In the genomic region with DNA sequence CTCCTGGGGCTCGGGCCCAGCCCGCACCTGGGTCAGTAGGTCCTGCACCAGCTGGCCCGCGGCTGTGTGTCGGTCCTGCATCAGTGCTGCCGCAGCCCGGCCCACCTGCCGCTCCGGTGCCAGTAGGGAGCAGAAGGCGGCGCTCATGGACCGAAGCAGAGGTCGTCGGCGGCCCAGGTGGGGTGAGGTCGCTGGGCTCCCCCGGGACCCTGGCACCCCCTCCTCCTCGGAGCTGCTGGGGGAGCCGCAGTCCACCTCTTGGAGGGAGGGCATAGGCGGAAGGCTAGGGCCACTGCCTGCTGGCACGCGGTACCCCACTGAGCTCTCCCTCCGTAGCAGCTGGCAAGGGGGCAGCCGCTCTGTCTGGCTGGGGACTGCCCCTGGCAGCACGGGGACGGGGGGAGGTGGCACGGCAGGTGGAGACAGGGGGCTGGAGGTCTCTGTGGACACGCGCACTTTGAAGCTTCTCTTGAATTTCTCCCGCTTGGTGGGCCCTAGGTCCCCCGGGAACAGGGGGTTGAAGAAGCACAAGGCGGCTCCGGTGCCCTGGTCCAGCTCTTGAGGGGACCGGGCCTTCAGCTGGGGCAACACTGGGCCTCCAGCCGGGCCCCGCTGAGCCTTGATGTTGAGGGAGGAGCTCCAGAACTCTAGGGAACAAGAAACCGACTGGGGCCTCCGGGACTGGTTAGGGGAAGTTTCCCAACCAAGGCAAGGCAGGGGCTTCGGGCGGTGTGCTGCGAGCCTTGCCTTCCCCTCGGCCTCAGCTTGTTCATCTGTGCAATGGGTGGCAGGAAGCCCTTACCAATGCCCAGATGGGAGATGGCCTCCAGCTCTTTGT, we compare ENCODE assay signal across 6 cellular contexts. TPM values are rescaled to one million over a fixed set of nuclear protein-coding genes. Genes with fewer than 3 reads are reported as not detected.
DNase-seq lines count a peak whose midpoint lies in the region; ATAC-seq and TF ChIP-seq lines count a peak whose summit lies in the region.

No MANE protein-coding gene starts in this region.

- H3K9me3 ChIP-seq in psoas muscle: no peaks in the 10 kb centered on the region

- peaks cover 31% of the 10 kb centered on the region for H3K4me1 ChIP-seq in psoas muscle

- peak overlapping the region; percentile 85 for H3K27ac Mint-ChIP-seq in central memory CD8-positive, alpha-beta T cell (ENCODE audit: low read depth)

- no peaks in the 10 kb centered on the region for H3K27me3 Mint-ChIP-seq in central memory CD8-positive, alpha-beta T cell

- no peak overlapping the region for H3K4me3 Mint-ChIP-seq in central memory CD8-positive, alpha-beta T cell

- peaks cover 15% of the 10 kb centered on the region for H3K36me3 Mint-ChIP-seq in central memory CD8-positive, alpha-beta T cell (ENCODE audit: insufficient read depth)

- TF ChIP-seq CTCF in psoas muscle (IDR thresholded peaks at IDR 0.05): no peak

- H3K27ac ChIP-seq in psoas muscle: peak overlapping the region; percentile 89

- H3K4me3 ChIP-seq in psoas muscle: peak overlapping the region; percentile 78

- WGBS in psoas muscle, 3 donors: 73 to 81% (median 75%) methylated on average over 36 to 42 of the region's 42 CpGs

- H3K4me1 Mint-ChIP-seq in central memory CD8-positive, alpha-beta T cell: peaks cover 18% of the 10 kb centered on the region

- H3K36me3 ChIP-seq in psoas muscle (ENCODE audit: insufficient read depth in 1 of 2, low read depth in 1 of 2): peaks cover 0 to 47% of the 10 kb centered on the region in 2 donors

- no peaks in the 10 kb centered on the region for H3K9me3 Mint-ChIP-seq in central memory CD8-positive, alpha-beta T cell

- no peak for ATAC-seq in central memory CD8-positive, alpha-beta T cell (replicated peaks; ENCODE audit: extremely low read depth, poor library complexity, severe bottlenecking)
- no peak for ATAC-seq in psoas muscle
- ATAC-seq in HG02610 (IDR thresholded peaks at IDR 0.05; ENCODE audit: unreplicated experiment): no peak

- no peaks in the 10 kb centered on the region for H3K27me3 ChIP-seq in psoas muscle (ENCODE audit: insufficient read depth in 3 of 3, low read length in 2 of 3)

- peak; percentile 15 for DNase-seq in NCI-H524 treated with DMSO at 0.1 percent for 48 hours (lab: John Stamatoyannopoulos, UW)
- no peak for DNase-seq in central memory CD8-positive, alpha-beta T cell (ENCODE audit: low spot score in 2 of 2)
- peak in 1 of 2 donors; percentile 56 for DNase-seq in psoas muscle
- DNase-seq in NCI-H510A treated with DMSO at 0.1 percent for 48 hours (lab: John Stamatoyannopoulos, UW): no peak
- no peak for DNase-seq in RPMI8226

- intact Hi-C loops in psoas muscle (cut with DNase I): no loop called here

RNA-seq across cellular contexts. Expression of gene RIN1, which starts 1.4 kb away (rescaled TPM):
- total RNA-seq in psoas muscle: 1 to 10 TPM; 3.9 to 6.9 (median 6.1) TPM
- polyA plus RNA-seq in psoas muscle: 10 to 100 TPM in 1 of 3 donors, 1 to 10 TPM in 2; 1.2 to 38.0 (median 2.0) TPM

RNA-seq across cellular contexts. Expression of gene BRMS1, which starts 10.1 kb away (rescaled TPM):
- 10 to 100 TPM; 12.6 to 33.8 (median 19.9) TPM for total RNA-seq in psoas muscle
- polyA plus RNA-seq in psoas muscle: 100 to 1,000 TPM in 1 of 3 donors, 10 to 100 TPM in 2; 55.9 to 152 (median 91.3) TPM

RNA-seq across cellular contexts. Expression of gene B4GAT1, which starts 12.6 kb away (rescaled TPM):
- total RNA-seq in psoas muscle: 10 to 100 TPM; 17.0 to 21.0 (median 18.4) TPM
- 10 to 100 TPM; 12.6 to 50.3 (median 24.5) TPM for polyA plus RNA-seq in psoas muscle

RNA-seq across cellular contexts. Expression of gene CD248, which starts 18.0 kb away (rescaled TPM):
- 10 to 100 TPM in 1 of 4 donors, 1 to 10 TPM in 3; 7.3 to 10.7 (median 9.1) TPM for total RNA-seq in psoas muscle
- polyA plus RNA-seq in psoas muscle: 1 to 10 TPM; 2.9 to 8.9 (median 5.5) TPM

RNA-seq across cellular contexts. Expression of gene SLC29A2, which starts 36.7 kb away (rescaled TPM):
- 10 to 100 TPM; 14.9 to 94.1 (median 51.0) TPM for total RNA-seq in psoas muscle
- polyA plus RNA-seq in psoas muscle: 10 to 100 TPM; 14.9 to 84.5 (median 69.5) TPM
